In genomic region chr20:12594410-12595130, GRCh38 we compare ENCODE assay signal across 1 cellular context.
TF ChIP-seq lines count a peak whose summit lies in the region.

No MANE protein-coding gene starts in this region.

TF ChIP-seq in K562, 482 proteins besides CTCF, POLR2A, EP300 and RAD21 (continued from another document):
- no peak for TF ChIP-seq MBD1 (CRISPR knock-in tag; IDR thresholded peaks at IDR 0.05)
- TF ChIP-seq PPARD (CRISPR knock-in tag; IDR thresholded peaks at IDR 0.05) = no peak
- TF ChIP-seq RBM14 (IDR thresholded peaks at IDR 0.05; ENCODE audit: borderline replicate concordance, insufficient read depth, low read depth, low read length) = no peak
- TF ChIP-seq HCFC1 (IDR thresholded peaks at IDR 0.05; ENCODE audit: low read depth, low read length) = 0 out of 2 replicates have a peak, but pooled peaks have one; percentile 21
- no peak for TF ChIP-seq ZNF75A (CRISPR knock-in tag; IDR thresholded peaks at IDR 0.05)
- no peak for TF ChIP-seq LEF1 (IDR thresholded peaks at IDR 0.05)
- no peak for TF ChIP-seq RBM39 (optimal IDR thresholded peaks at IDR 0.05; ENCODE audit: low read depth, low read length)
- no peak for TF ChIP-seq SETDB1 (IDR thresholded peaks at IDR 0.05; ENCODE audit: low read length)
- TF ChIP-seq CREB1 (IDR thresholded peaks at IDR 0.05) = no peak
- TF ChIP-seq CREB1 (CRISPR knock-in tag; IDR thresholded peaks at IDR 0.05) = no peak
